20 cellular contexts compared by ENCODE assay signal in genomic region chr12:3931721-3932120, GRCh38. TPM values are rescaled to one million over a fixed set of nuclear protein-coding genes. Genes with fewer than 3 reads are reported as not detected.
A peak's percentile ranks its signal among the peaks of the same experiment; 100 is the strongest.
DNase-seq lines count a peak whose midpoint lies in the region; ATAC-seq and TF ChIP-seq lines count a peak whose summit lies in the region.
"Had no signal": no experiment of that assay in that cellular context is flagged by ENCODE, and none has a peak within 500 bp of the region (broad histone marks: within the 10 kb centered on the region; RNA-seq: fewer than 3 reads in every experiment).

No MANE protein-coding gene starts in this region.

- H3K27ac ChIP-seq in neural progenitor cell (no peak overlapping the region), hepatocyte (no peak overlapping the region), substantia nigra (ENCODE audit: low read depth, low read length, poor library complexity, severe bottlenecking) (no peak overlapping the region)
- H3K27ac ChIP-seq: HL-60, KMS-11, PC-9, RWPE1 had no signal

- H3K9ac ChIP-seq in neural progenitor cell = no peak overlapping the region
- H3K9ac ChIP-seq: KMS-11 had no signal

- peaks cover 34% of the 10 kb centered on the region for H3K4me1 ChIP-seq in neural progenitor cell
- H3K4me1 ChIP-seq in hepatocyte (ENCODE audit: insufficient read depth) = peaks cover 21% of the 10 kb centered on the region

- CTCF ChIA-PET in activated CD4-positive, alpha-beta T cell treated with anti-CD3 and anti-CD28 coated beads, Interleukin-2, amount 10 ng/mL, durations not matched to agents 7 days and 5 days (lab: Charles Lee) = interaction anchor here (0.6 to 1.0 kb wide), 3 partner anchors 17 to 204 kb away, joined by 4 read pairs; no protein-coding TSS in a partner anchor

- H3K36me3 ChIP-seq in neural progenitor cell = no peaks in the 10 kb centered on the region
- H3K36me3 ChIP-seq in hepatocyte (replicated peaks; ENCODE audit: insufficient read depth, low read depth) = no peaks in the 10 kb centered on the region

- no peak for DNase-seq in activated CD4-positive, alpha-beta T cell treated with anti-CD3 and anti-CD28 coated beads, Interleukin-2, amount 10 ng/mL, durations not matched to agents 7 days and 5 days
- no peak for DNase-seq in activated CD4-positive, alpha-beta T cell treated with anti-CD3 and anti-CD28 coated beads, Interleukin-2, amount 50 U/mL, for 48 hours
- DNase-seq in neural progenitor cell (ENCODE audit: low spot score) (no peak), hepatocyte (ENCODE audit: low spot score) (no peak), substantia nigra (lab: John Stamatoyannopoulos, UW) (no peak)
- DNase-seq: DMS153, GDM1, HCEC 1CT, NCI-H1417, NCI-H187, NCI-H226, NCI-H524 treated with DMSO at 0.1 percent for 48 hours, PC-9 had no signal

- ATAC-seq in stimulated activated memory B cell treated with anti-CD40 and anti-IgM and Interleukin-4, amounts not matched to agents 10 μg/mL and 1 μg/mL and 100 μg/mL, for 72 hours = no peak
- ATAC-seq: GM23338 had no signal

- H3K27me3 ChIP-seq in neural progenitor cell (no peaks in the 10 kb centered on the region), hepatocyte (no peaks in the 10 kb centered on the region)

- peak overlapping the region; percentile 6 for H3K4me2 ChIP-seq in neural progenitor cell
- H3K4me2 ChIP-seq in hepatocyte = no peak overlapping the region
- H3K4me2 ChIP-seq: GM23338, KMS-11, PC-9 had no signal

- H3K4me3 ChIP-seq in neural progenitor cell = no peak overlapping the region
- H3K4me3 ChIP-seq in hepatocyte = no peak overlapping the region
- H3K4me3 ChIP-seq: GM23338, PC-9 had no signal

- H3K27ac Mint-ChIP-seq in activated CD4-positive, alpha-beta T cell treated with anti-CD3 and anti-CD28 coated beads, Interleukin-2, amount 10 ng/mL, durations not matched to agents 7 days and 5 days = peak overlapping the region; percentile 62
- H3K27ac Mint-ChIP-seq in brain (peak overlapping the region; percentile 50 to 91 (median 70)), neural progenitor cell (peak overlapping the region; percentile 89)
- no peak overlapping the region for H3K27ac Mint-ChIP-seq in stimulated activated memory B cell treated with anti-CD40 and anti-IgM and Interleukin-4, amounts not matched to agents 10 μg/mL and 1 μg/mL and 100 μg/mL, for 72 hours
- H3K27ac Mint-ChIP-seq: B cell, GM23338 had no signal

- 48% methylated on average over 6 of the region's 6 CpGs for WGBS in hepatocyte (ENCODE audit: low lambda C conversion rate, missing lambda C conversion rate)

- H3K4me1 Mint-ChIP-seq in activated CD4-positive, alpha-beta T cell treated with anti-CD3 and anti-CD28 coated beads, Interleukin-2, amount 10 ng/mL, durations not matched to agents 7 days and 5 days = peaks cover 74% of the 10 kb centered on the region
- H3K4me1 Mint-ChIP-seq in brain (peaks cover 53% of the 10 kb centered on the region), neural progenitor cell (peaks cover 46% of the 10 kb centered on the region)
- H3K4me1 Mint-ChIP-seq in stimulated activated memory B cell treated with anti-CD40 and anti-IgM and Interleukin-4, amounts not matched to agents 10 μg/mL and 1 μg/mL and 100 μg/mL, for 72 hours = peaks cover 13% of the 10 kb centered on the region

- H3K9me2 ChIP-seq in hepatocyte (replicated peaks; ENCODE audit: insufficient read depth) = no peaks in the 10 kb centered on the region

- H2AFZ ChIP-seq in neural progenitor cell (replicated peaks) = no peak overlapping the region
- H2AFZ ChIP-seq in hepatocyte = no peak overlapping the region
- H2AFZ ChIP-seq: GM23338, PC-9 had no signal

- H3K9me3 ChIP-seq in neural progenitor cell (ENCODE audit: low read depth) = no peaks in the 10 kb centered on the region
- H3K9me3 ChIP-seq in hepatocyte (ENCODE audit: low read depth) = no peaks in the 10 kb centered on the region

- H3K27me3 Mint-ChIP-seq in activated CD4-positive, alpha-beta T cell treated with anti-CD3 and anti-CD28 coated beads, Interleukin-2, amount 10 ng/mL, durations not matched to agents 7 days and 5 days = no peaks in the 10 kb centered on the region
- H3K27me3 Mint-ChIP-seq in brain = no peaks in the 10 kb centered on the region
- H3K27me3 Mint-ChIP-seq in neural progenitor cell (ENCODE audit: insufficient read depth, low read depth) = peaks cover 8% of the 10 kb centered on the region
- peaks cover 78% of the 10 kb centered on the region for H3K27me3 Mint-ChIP-seq in stimulated activated memory B cell treated with anti-CD40 and anti-IgM and Interleukin-4, amounts not matched to agents 10 μg/mL and 1 μg/mL and 100 μg/mL, for 72 hours

- no peaks in the 10 kb centered on the region for H3F3A ChIP-seq in neural progenitor cell (ENCODE audit: low read depth)

- TF ChIP-seq CTCF in brain (conservative IDR thresholded peaks at IDR 0.05) (no peak), neural progenitor cell (IDR thresholded peaks at IDR 0.05) (no peak), hepatocyte (IDR thresholded peaks at IDR 0.05; ENCODE audit: poor library complexity) (no peak)

- POLR2A ChIA-PET in activated CD4-positive, alpha-beta T cell treated with anti-CD3 and anti-CD28 coated beads, Interleukin-2, amount 10 ng/mL, durations not matched to agents 7 days and 5 days (lab: Charles Lee) = no interaction called here

- H3K36me3 Mint-ChIP-seq in activated CD4-positive, alpha-beta T cell treated with anti-CD3 and anti-CD28 coated beads, Interleukin-2, amount 10 ng/mL, durations not matched to agents 7 days and 5 days (ENCODE audit: low read depth) = peaks cover 11% of the 10 kb centered on the region
- no peaks in the 10 kb centered on the region for H3K36me3 Mint-ChIP-seq in brain
- H3K36me3 Mint-ChIP-seq in neural progenitor cell = no peaks in the 10 kb centered on the region
- H3K36me3 Mint-ChIP-seq in stimulated activated memory B cell treated with anti-CD40 and anti-IgM and Interleukin-4, amounts not matched to agents 10 μg/mL and 1 μg/mL and 100 μg/mL, for 72 hours = no peaks in the 10 kb centered on the region

- no peak overlapping the region for H3K4me3 Mint-ChIP-seq in activated CD4-positive, alpha-beta T cell treated with anti-CD3 and anti-CD28 coated beads, Interleukin-2, amount 10 ng/mL, durations not matched to agents 7 days and 5 days
- H3K4me3 Mint-ChIP-seq in brain = peak overlapping the region in 2 of 5 experiments; percentile 10 to 33
- H3K4me3 Mint-ChIP-seq in neural progenitor cell = no peak overlapping the region
- H3K4me3 Mint-ChIP-seq in stimulated activated memory B cell treated with anti-CD40 and anti-IgM and Interleukin-4, amounts not matched to agents 10 μg/mL and 1 μg/mL and 100 μg/mL, for 72 hours = no peak overlapping the region
- H3K4me3 Mint-ChIP-seq: B cell, GM23338 had no signal

- H3K79me2 ChIP-seq in neural progenitor cell (ENCODE audit: low read depth) (no peaks in the 10 kb centered on the region), hepatocyte (no peaks in the 10 kb centered on the region)

- no peaks in the 10 kb centered on the region for H3K9me3 Mint-ChIP-seq in activated CD4-positive, alpha-beta T cell treated with anti-CD3 and anti-CD28 coated beads, Interleukin-2, amount 10 ng/mL, durations not matched to agents 7 days and 5 days
- peaks cover 2 to 10% (median 6%) of the 10 kb centered on the region in 5 experiments for H3K9me3 Mint-ChIP-seq in brain
- peaks cover 6% of the 10 kb centered on the region for H3K9me3 Mint-ChIP-seq in neural progenitor cell
- no peaks in the 10 kb centered on the region for H3K9me3 Mint-ChIP-seq in stimulated activated memory B cell treated with anti-CD40 and anti-IgM and Interleukin-4, amounts not matched to agents 10 μg/mL and 1 μg/mL and 100 μg/mL, for 72 hours
- H3K9me3 Mint-ChIP-seq: GM23338 had no signal

- no peaks in the 10 kb centered on the region for H4K20me1 ChIP-seq in neural progenitor cell (ENCODE audit: low read depth)
- H4K20me1 ChIP-seq in hepatocyte (ENCODE audit: insufficient read depth, poor library complexity, severe bottlenecking) = no peaks in the 10 kb centered on the region

RNA-seq across cellular contexts. Expression of gene PARP11, which starts 58.5 kb away (rescaled TPM):
- 10 to 100 TPM; 49.1 to 53.6 TPM for total RNA-seq in activated CD4-positive, alpha-beta T cell treated with anti-CD3 and anti-CD28 coated beads, Interleukin-2, amount 10 ng/mL, durations not matched to agents 7 days and 5 days
- polyA plus RNA-seq in brain (ENCODE audit: insufficient read depth, low read depth, low replicate concordance) (3.1 TPM), hepatocyte (3.1 and 6.1 TPM in 2 replicates)
- total RNA-seq in neural progenitor cell (ENCODE audit: low replicate concordance) (11.1 and 12.2 TPM in 2 replicates), hepatocyte (5.9 and 9.4 TPM in 2 replicates)
- total RNA-seq: PC-9 had no signal
